1 cellular context compared by ENCODE assay signal in the genomic region with DNA sequence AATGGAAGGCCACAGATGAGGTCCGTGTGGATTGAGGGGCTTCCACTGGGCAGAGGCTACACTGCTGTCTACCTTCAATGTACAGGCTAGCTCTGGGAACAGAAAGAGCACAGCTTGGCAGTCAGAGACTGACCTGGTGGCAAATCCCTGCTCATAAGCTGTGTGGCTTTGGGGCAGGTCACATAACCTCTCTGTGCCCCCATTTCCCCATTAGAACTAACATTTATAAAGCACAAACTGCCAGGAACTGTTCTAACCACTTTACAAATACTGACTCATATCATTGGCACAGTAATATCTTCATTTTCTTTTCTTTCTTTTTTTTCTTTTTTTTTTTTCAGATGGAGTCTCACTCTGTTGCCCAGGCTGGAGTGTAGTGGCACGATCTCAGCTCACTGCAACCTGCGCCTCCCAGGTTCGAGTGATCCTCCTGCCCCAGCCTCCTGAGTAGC.
TF ChIP-seq lines count a peak whose summit lies in the region.

No MANE protein-coding gene starts in this region.

TF ChIP-seq in K562, 482 proteins besides CTCF, POLR2A, EP300 and RAD21 (continued from another document):
- TF ChIP-seq, protein P1, sequence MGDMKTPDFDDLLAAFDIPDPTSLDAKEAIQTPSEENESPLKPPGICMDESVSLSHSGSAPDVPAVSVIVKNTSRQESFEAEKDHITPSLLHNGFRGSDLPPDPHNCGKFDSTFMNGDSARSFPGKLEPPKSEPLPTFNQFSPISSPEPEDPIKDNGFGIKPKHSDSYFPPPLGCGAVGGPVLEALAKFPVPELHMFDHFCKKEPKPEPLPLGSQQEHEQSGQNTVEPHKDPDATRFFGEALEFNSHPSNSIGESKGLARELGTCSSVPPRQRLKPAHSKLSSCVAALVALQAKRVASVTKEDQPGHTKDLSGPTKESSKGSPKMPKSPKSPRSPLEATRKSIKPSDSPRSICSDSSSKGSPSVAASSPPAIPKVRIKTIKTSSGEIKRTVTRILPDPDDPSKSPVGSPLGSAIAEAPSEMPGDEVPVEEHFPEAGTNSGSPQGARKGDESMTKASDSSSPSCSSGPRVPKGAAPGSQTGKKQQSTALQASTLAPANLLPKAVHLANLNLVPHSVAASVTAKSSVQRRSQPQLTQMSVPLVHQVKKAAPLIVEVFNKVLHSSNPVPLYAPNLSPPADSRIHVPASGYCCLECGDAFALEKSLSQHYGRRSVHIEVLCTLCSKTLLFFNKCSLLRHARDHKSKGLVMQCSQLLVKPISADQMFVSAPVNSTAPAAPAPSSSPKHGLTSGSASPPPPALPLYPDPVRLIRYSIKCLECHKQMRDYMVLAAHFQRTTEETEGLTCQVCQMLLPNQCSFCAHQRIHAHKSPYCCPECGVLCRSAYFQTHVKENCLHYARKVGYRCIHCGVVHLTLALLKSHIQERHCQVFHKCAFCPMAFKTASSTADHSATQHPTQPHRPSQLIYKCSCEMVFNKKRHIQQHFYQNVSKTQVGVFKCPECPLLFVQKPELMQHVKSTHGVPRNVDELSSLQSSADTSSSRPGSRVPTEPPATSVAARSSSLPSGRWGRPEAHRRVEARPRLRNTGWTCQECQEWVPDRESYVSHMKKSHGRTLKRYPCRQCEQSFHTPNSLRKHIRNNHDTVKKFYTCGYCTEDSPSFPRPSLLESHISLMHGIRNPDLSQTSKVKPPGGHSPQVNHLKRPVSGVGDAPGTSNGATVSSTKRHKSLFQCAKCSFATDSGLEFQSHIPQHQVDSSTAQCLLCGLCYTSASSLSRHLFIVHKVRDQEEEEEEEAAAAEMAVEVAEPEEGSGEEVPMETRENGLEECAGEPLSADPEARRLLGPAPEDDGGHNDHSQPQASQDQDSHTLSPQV (IDR thresholded peaks at IDR 0.05): no peak
- no peak for TF ChIP-seq NCOA2 (IDR thresholded peaks at IDR 0.05; ENCODE audit: partially characterized antibody in 2 of 2)
- no peak for TF ChIP-seq NUFIP1 (IDR thresholded peaks at IDR 0.05; ENCODE audit: partially characterized antibody)
- peak; percentile 55; the same call in 1 of the 2 replicates for TF ChIP-seq BCOR (IDR thresholded peaks at IDR 0.05)
- no peak for TF ChIP-seq SNRNP70 (optimal IDR thresholded peaks at IDR 0.05; ENCODE audit: low read depth, low read length)
- TF ChIP-seq, protein P2, sequence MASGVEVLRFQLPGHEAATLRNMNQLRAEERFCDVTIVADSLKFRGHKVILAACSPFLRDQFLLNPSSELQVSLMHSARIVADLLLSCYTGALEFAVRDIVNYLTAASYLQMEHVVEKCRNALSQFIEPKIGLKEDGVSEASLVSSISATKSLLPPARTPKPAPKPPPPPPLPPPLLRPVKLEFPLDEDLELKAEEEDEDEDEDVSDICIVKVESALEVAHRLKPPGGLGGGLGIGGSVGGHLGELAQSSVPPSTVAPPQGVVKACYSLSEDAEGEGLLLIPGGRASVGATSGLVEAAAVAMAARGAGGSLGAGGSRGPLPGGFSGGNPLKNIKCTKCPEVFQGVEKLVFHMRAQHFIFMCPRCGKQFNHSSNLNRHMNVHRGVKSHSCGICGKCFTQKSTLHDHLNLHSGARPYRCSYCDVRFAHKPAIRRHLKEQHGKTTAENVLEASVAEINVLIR (CRISPR knock-in tag; IDR thresholded peaks at IDR 0.05): no peak
- TF ChIP-seq SMARCA5 (IDR thresholded peaks at IDR 0.05): peak; percentile 68; the same call in 1 of the 2 replicates
